In genomic region chr18:69584429-69584828, GRCh38 we compare ENCODE assay signal across 22 cellular contexts.
DNase-seq lines count a peak whose midpoint lies in the region; ATAC-seq and TF ChIP-seq lines count a peak whose summit lies in the region.
"Had no signal": no experiment of that assay in that cellular context is flagged by ENCODE, and none has a peak within 500 bp of the region (broad histone marks: within the 10 kb centered on the region; RNA-seq: fewer than 3 reads in every experiment).

No MANE protein-coding gene starts in this region.

- H3K4me1 ChIP-seq in BE2C (peaks cover 10% of the 10 kb centered on the region), SK-N-SH (ENCODE audit: control insufficient read depth in 1 of 2, insufficient read depth in 2 of 2, low read depth in 1 of 2, low read length in 1 of 2) (peaks cover 0 to 6% of the 10 kb centered on the region in 2 experiments; a peak in 2 of 4 replicates), mesenchymal stem cell (ENCODE audit: control insufficient read depth, insufficient read depth, low read depth, low read length) (peaks cover 1% of the 10 kb centered on the region), aorta (ENCODE audit: control insufficient read depth in 1 of 2, insufficient read depth in 2 of 2, low read length in 2 of 2) (no peaks in the 10 kb centered on the region)
- H3K4me1 ChIP-seq: A549 had no signal

- TF ChIP-seq RAD21 in SK-N-SH (IDR thresholded peaks at IDR 0.05; ENCODE audit: low read length), result no peak

- H3K9ac ChIP-seq in SK-N-SH, result no peak overlapping the region
- H3K9ac ChIP-seq in mesenchymal stem cell (ENCODE audit: low read length), result no peak overlapping the region
- H3K9ac ChIP-seq: BLaER1 had no signal

- H3K9me2 ChIP-seq in SK-N-SH, result no peaks in the 10 kb centered on the region

- H3K79me2 ChIP-seq in SK-N-SH (ENCODE audit: insufficient read depth), result no peaks in the 10 kb centered on the region

- no peak overlapping the region for H3K4me2 ChIP-seq in SK-N-SH
- H3K4me2 ChIP-seq in mesenchymal stem cell (ENCODE audit: low read length, poor library complexity, severe bottlenecking), result no peak overlapping the region
- H3K4me2 ChIP-seq: A549, BLaER1 had no signal

- TF ChIP-seq CTCF in BE2C (IDR thresholded peaks at IDR 0.05; ENCODE audit: low read depth, low read length) (no peak), SK-N-SH (IDR thresholded peaks at IDR 0.05) (no peak)

- H4K8ac ChIP-seq in mesenchymal stem cell (ENCODE audit: low read length), result no peak overlapping the region

- H3K14ac ChIP-seq in mesenchymal stem cell (ENCODE audit: low read length in 2 of 2), result no peak overlapping the region

- H2BK120ac ChIP-seq in mesenchymal stem cell (ENCODE audit: low read depth, low read length), result peak overlapping the region; percentile 34

- no peak overlapping the region for H3K4ac ChIP-seq in mesenchymal stem cell (ENCODE audit: low read depth in 1 of 2, low read length in 2 of 2)

- H3K27ac ChIP-seq in SK-N-SH (ENCODE audit: low read depth in 2 of 2, low read length in 1 of 2) (peak overlapping the region in 1 of 2 experiments; percentile 34; a peak in 1 of 4 replicates), mesenchymal stem cell (ENCODE audit: low read length, poor library complexity, severe bottlenecking) (no peak overlapping the region), aorta (ENCODE audit: low read depth in 1 of 2, low read length in 2 of 2) (no peak overlapping the region)
- H3K27ac ChIP-seq: 22Rv1, A549, BLaER1 had no signal

- no peak overlapping the region for H2AFZ ChIP-seq in SK-N-SH (ENCODE audit: low read depth)
- H2AFZ ChIP-seq in mesenchymal stem cell (ENCODE audit: low read depth, low read length), result no peak overlapping the region

- H2BK15ac ChIP-seq in mesenchymal stem cell (ENCODE audit: low read depth, poor library complexity, severe bottlenecking), result no peak overlapping the region

- no peak overlapping the region for H2BK5ac ChIP-seq in mesenchymal stem cell (ENCODE audit: low read depth, low read length, poor library complexity, severe bottlenecking)

- H3K9me3 ChIP-seq in BE2C (no peaks in the 10 kb centered on the region), SK-N-SH (no peaks in the 10 kb centered on the region; the same call in 1 of the 2 replicates), mesenchymal stem cell (ENCODE audit: control insufficient read depth, low read length) (no peaks in the 10 kb centered on the region), aorta (ENCODE audit: control insufficient read depth, low read length) (no peaks in the 10 kb centered on the region)
- H3K9me3 ChIP-seq: A549, BLaER1 had no signal

- TF ChIP-seq EP300 in SK-N-SH (IDR thresholded peaks at IDR 0.05; ENCODE audit: borderline replicate concordance in 1 of 2, low read depth in 1 of 2, low read length in 1 of 2), result peak in 1 of 2 experiments; percentile 66; a peak in 1 of 4 replicates

- H4K91ac ChIP-seq in mesenchymal stem cell (ENCODE audit: low read length), result no peak overlapping the region

- no peak overlapping the region for H2AK5ac ChIP-seq in mesenchymal stem cell (ENCODE audit: low read length, severe bottlenecking)

- no peaks in the 10 kb centered on the region for H3K79me1 ChIP-seq in mesenchymal stem cell (replicated peaks; ENCODE audit: low read length, poor library complexity, severe bottlenecking)

- 79% methylated on average over 6 of the region's 6 CpGs for WGBS in SK-N-SH (ENCODE audit: low lambda C conversion rate)
- 99% methylated on average over 4 of the region's 6 CpGs for WGBS in mesenchymal stem cell
- 93 to 94% methylated on average over 6 of the region's 6 CpGs for WGBS in aorta, 2 donors

- no peaks in the 10 kb centered on the region for H3F3A ChIP-seq in SK-N-SH (replicated peaks; ENCODE audit: insufficient read depth)

- H4K20me1 ChIP-seq in SK-N-SH (ENCODE audit: insufficient read depth), result no peaks in the 10 kb centered on the region
- H4K20me1 ChIP-seq: BLaER1 had no signal

- H2BK12ac ChIP-seq in mesenchymal stem cell (ENCODE audit: low read length in 2 of 2), result no peak overlapping the region

- DNase-seq in BE2C (peak; percentile 33), SK-N-SH (peak; percentile 23), mesenchymal stem cell (no peak), aorta (no peak)
- DNase-seq: AML-193; C1 segment of cervical spinal cord; CD4-positive, alpha-beta memory T cell; CD4-positive, CD25-positive, alpha-beta regulatory T cell; CD8-positive, alpha-beta memory T cell; COR-L47; DMS 273 treated with DMSO at 0.1 percent for 48 hours; DMS153; DMS53; DMS79; DND-41; EL; GDM1 had no signal

- POLR2A ChIA-PET in SK-N-SH (lab: Yijun Ruan, JAX), result no interaction called here

- H3K27me3 ChIP-seq in BE2C (no peaks in the 10 kb centered on the region), SK-N-SH (ENCODE audit: insufficient read depth) (no peaks in the 10 kb centered on the region), mesenchymal stem cell (ENCODE audit: control insufficient read depth in 1 of 2, insufficient read depth in 1 of 2, low read length in 2 of 2) (no peaks in the 10 kb centered on the region), aorta (ENCODE audit: control insufficient read depth in 1 of 2, insufficient read depth in 2 of 2, low read length in 1 of 2) (no peaks in the 10 kb centered on the region)
- H3K27me3 ChIP-seq: BLaER1 had no signal

- H3K4me3 ChIP-seq in BE2C (ENCODE audit: low read depth, low read length), result no peak overlapping the region
- H3K4me3 ChIP-seq in SK-N-SH (ENCODE audit: low read depth in 2 of 2, low read length in 1 of 2), result no peak overlapping the region
- no peak overlapping the region for H3K4me3 ChIP-seq in mesenchymal stem cell (ENCODE audit: insufficient read depth in 1 of 2, low read depth in 1 of 2, low read length in 2 of 2)
- no peak overlapping the region for H3K4me3 ChIP-seq in aorta (ENCODE audit: low read length in 2 of 2)
- H3K4me3 ChIP-seq: A549, BLaER1, GM12878 had no signal

- intact Hi-C loops in aorta (cut with DNase I), result no loop called here

- CTCF ChIA-PET in SK-N-SH (lab: Yijun Ruan, JAX), result interaction anchor here (0.6 kb wide), 1 partner anchor 386 kb away, joined by 3 read pairs; no protein-coding TSS in a partner anchor

- no peak overlapping the region for H3K18ac ChIP-seq in mesenchymal stem cell (ENCODE audit: low read depth in 1 of 2, low read length in 2 of 2)

- ATAC-seq in GM21529 (IDR thresholded peaks at IDR 0.05; ENCODE audit: unreplicated experiment) (no peak), aorta (ENCODE audit: low FRiP score) (no peak)
- ATAC-seq: A549, GM12878 had no signal

- H3K36me3 ChIP-seq in BE2C, result no peaks in the 10 kb centered on the region
- H3K36me3 ChIP-seq in SK-N-SH (replicated peaks in 1 of 2; ENCODE audit: control insufficient read depth in 1 of 2, insufficient read depth in 2 of 2, low read length in 1 of 2), result no peaks in the 10 kb centered on the region
- no peaks in the 10 kb centered on the region for H3K36me3 ChIP-seq in mesenchymal stem cell (ENCODE audit: control insufficient read depth in 1 of 2, insufficient read depth in 2 of 2, low read depth in 1 of 2, low read length in 2 of 2)
- no peaks in the 10 kb centered on the region for H3K36me3 ChIP-seq in aorta (ENCODE audit: control insufficient read depth in 1 of 2, insufficient read depth in 2 of 2, low read length in 1 of 2)
- H3K36me3 ChIP-seq: BLaER1 had no signal

- H3K23ac ChIP-seq in mesenchymal stem cell (ENCODE audit: low read length in 2 of 2), result no peak overlapping the region

TF ChIP-seq in SK-N-SH, 30 proteins besides CTCF, POLR2A, EP300 and RAD21 (continues in another document):
- TF ChIP-seq SMC3 (IDR thresholded peaks at IDR 0.05; ENCODE audit: low read depth, low read length) (no peak), GATA2 (CRISPR knock-in tag; IDR thresholded peaks at IDR 0.05) (peak; percentile 73), NRF1 (IDR thresholded peaks at IDR 0.05; ENCODE audit: low read depth, low read length) (no peak), JUND (IDR thresholded peaks at IDR 0.05) (no peak), SIN3A (IDR thresholded peaks at IDR 0.05; ENCODE audit: borderline replicate concordance, low read depth, low read length) (no peak), USF1 (IDR thresholded peaks at IDR 0.05; ENCODE audit: borderline replicate concordance, low read depth) (no peak), NFIC (IDR thresholded peaks at IDR 0.05; ENCODE audit: borderline replicate concordance) (no peak), ELF1 (IDR thresholded peaks at IDR 0.05) (no peak), RCOR1 (IDR thresholded peaks at IDR 0.05; ENCODE audit: low read length) (peak; percentile 85), CHD2 (IDR thresholded peaks at IDR 0.05; ENCODE audit: low read length, partially characterized antibody) (no peak), ZBTB33 (IDR thresholded peaks at IDR 0.05; ENCODE audit: borderline replicate concordance, low read depth) (no peak), TAF1 (IDR thresholded peaks at IDR 0.05; ENCODE audit: borderline replicate concordance, low read depth, low read length) (no peak)

Comparison
In these comparisons a context has a peak if more than half of its experiments do, and no peak if none do; other contexts are left out.
1. DNase-seq: peak in BE2C (single experiment) and SK-N-SH (single experiment); none in mesenchymal stem cell (single experiment) and aorta (0 of 2).